29 cellular contexts compared by ENCODE assay signal in genomic region chr14:79253576-79253975, GRCh38.
"Had no signal": no experiment of that assay in that cellular context is flagged by ENCODE, and none has a peak within 500 bp of the region (broad histone marks: within the 10 kb centered on the region; RNA-seq: fewer than 3 reads in every experiment).

No MANE protein-coding gene starts in this region.

- H3K4me3 ChIP-seq: body of pancreas, colonic mucosa, heart left ventricle had no signal

- DNase-seq: activated B cell treated with CpG ODN at 0.5 μM for 24 hours; activated CD4-positive, alpha-beta T cell treated with anti-CD3 and anti-CD28 coated beads for 48 hours; activated CD4-positive, alpha-beta T cell treated with anti-CD3 and anti-CD28 coated beads, Interleukin-2, amount 50 U/mL, for 1 hour; activated CD4-positive, alpha-beta T cell treated with anti-CD3 and anti-CD28 coated beads, Interleukin-2, amount 50 U/mL, for 48 hours; activated CD8-positive, alpha-beta memory T cell treated with anti-CD3 and anti-CD28 coated beads for 24 hours; activated CD8-positive, alpha-beta T cell treated with anti-CD3 and anti-CD28 coated beads for 36 hours; activated effector memory CD4-positive, alpha-beta T cell treated with Interleukin-2 at 50 U/mL for 16 hours; activated gamma-delta T cell treated with Interleukin-2 at 50 U/mL for 16 hours; activated naive CD4-positive, alpha-beta T cell treated with anti-CD3 and anti-CD28 coated beads, Interleukin-2, amount 50 U/mL, for 16 hours; activated naive CD4-positive, alpha-beta T cell treated with Interleukin-2 at 50 U/mL for 16 hours; activated T-cell treated with anti-CD3 and anti-CD28 coated beads, Interleukin-2, amount 50 U/mL, for 4 hours; amniotic stem cell; anterior cingulate cortex; body of pancreas; colonic mucosa; effector CD8-positive, alpha-beta T cell; heart left ventricle; T-helper 1 cell; T-helper 17 cell; T1000; WERI-Rb-1 had no signal

- H3K36me3 Mint-ChIP-seq: activated naive CD8-positive, alpha-beta T cell had no signal

- H3K4me3 Mint-ChIP-seq: activated B cell treated with CpG ODN at 0.5 μM for 24 hours; activated CD8-positive, alpha-beta T cell treated with anti-CD3 and anti-CD28 coated beads for 36 hours; activated naive CD8-positive, alpha-beta T cell; activated T-cell treated with anti-CD3 and anti-CD28 coated beads, Interleukin-2, amount 50 U/mL, for 4 hours; activated T-helper 17 cell treated with anti-CD3 and anti-CD28 coated beads, Interleukin-2, amount 50 U/mL, for 72 hours; T-helper 17 cell; T-helper 2 cell treated with Interferon-gamma antibody and Interleukin-4, amounts not matched to agents 5 μg/mL and 100 μg/mL, for 36 hours had no signal

- H3K4me1 ChIP-seq: body of pancreas, colonic mucosa, heart left ventricle had no signal

- H3K27ac ChIP-seq: body of pancreas, colonic mucosa, epithelial cell of prostate, heart left ventricle, WERI-Rb-1 had no signal

- ATAC-seq: activated CD4-positive, CD25-positive, alpha-beta regulatory T cell treated with anti-CD3 and anti-CD28 coated beads, Interleukin-2, amount 50 U/mL, for 24 hours; activated CD8-positive, alpha-beta T cell treated with anti-CD3 and anti-CD28 coated beads for 36 hours; activated T-cell treated with anti-CD3 and anti-CD28 coated beads, Interleukin-2, amount 50 U/mL, for 4 hours; activated T-helper 17 cell treated with anti-CD3 and anti-CD28 coated beads, Interleukin-2, amount 50 U/mL, for 72 hours; body of pancreas; heart left ventricle; T-helper 17 cell had no signal

- H3K36me3 ChIP-seq: colonic mucosa, heart left ventricle, WERI-Rb-1 had no signal

- H3K9me3 Mint-ChIP-seq: activated B cell treated with CpG ODN at 0.5 μM for 24 hours; activated CD8-positive, alpha-beta T cell treated with anti-CD3 and anti-CD28 coated beads for 36 hours had no signal

- H3K27me3 ChIP-seq: body of pancreas, colonic mucosa, heart left ventricle had no signal

- FAIRE-seq: endometrium, endothelial cell of umbilical vein, frontal cortex had no signal

- H3K4me1 Mint-ChIP-seq: activated B cell treated with CpG ODN at 0.5 μM for 24 hours; activated T-helper 17 cell treated with anti-CD3 and anti-CD28 coated beads, Interleukin-2, amount 50 U/mL, for 72 hours; T-helper 17 cell had no signal

- H3K9me3 ChIP-seq: body of pancreas, colonic mucosa, heart left ventricle had no signal

- H3K27ac Mint-ChIP-seq: activated B cell treated with CpG ODN at 0.5 μM for 24 hours; activated CD8-positive, alpha-beta T cell treated with anti-CD3 and anti-CD28 coated beads for 36 hours; activated naive CD8-positive, alpha-beta T cell; activated T-helper 17 cell treated with anti-CD3 and anti-CD28 coated beads, Interleukin-2, amount 50 U/mL, for 72 hours; T-helper 17 cell; T-helper 2 cell treated with Interferon-gamma antibody and Interleukin-4, amounts not matched to agents 5 μg/mL and 100 μg/mL, for 36 hours had no signal

- H3K27me3 Mint-ChIP-seq: activated B cell treated with CpG ODN at 0.5 μM for 24 hours; activated CD8-positive, alpha-beta T cell treated with anti-CD3 and anti-CD28 coated beads for 36 hours; activated T-helper 17 cell treated with anti-CD3 and anti-CD28 coated beads, Interleukin-2, amount 50 U/mL, for 72 hours; T-helper 17 cell had no signal
